ENCODE assay signal across 8 cellular contexts in genomic region chr3:131381445-131382291, GRCh38. TPM values are rescaled to one million over a fixed set of nuclear protein-coding genes. Genes with fewer than 3 reads are reported as not detected.
DNase-seq lines count a peak whose midpoint lies in the region; ATAC-seq lines count a peak whose summit lies in the region.

Gene NUDT16, plus strand, starts transcription at chr3:131381774. Its CDS starts 31 bp downstream, at chr3:131381805.

- H3K36me3 ChIP-seq in endocrine pancreas (ENCODE audit: control insufficient read depth, insufficient read depth, low read length) (no peaks in the 10 kb centered on the region), mesenchymal stem cell (ENCODE audit: control insufficient read depth in 1 of 2, insufficient read depth in 2 of 2, low read depth in 1 of 2, low read length in 2 of 2) (peaks cover 26 to 42% of the 10 kb centered on the region in 2 experiments)

- H4K8ac ChIP-seq in mesenchymal stem cell (ENCODE audit: low read length) = peak within 1 kb of the TSS; percentile 97

- peak within 1 kb of the TSS in 1 of 2 experiments; percentile 75 for H3K23ac ChIP-seq in mesenchymal stem cell (ENCODE audit: low read length in 2 of 2)

- no peak within 1 kb of the TSS for H2BK5ac ChIP-seq in mesenchymal stem cell (ENCODE audit: low read depth, low read length, poor library complexity, severe bottlenecking)

- H2AFZ ChIP-seq in mesenchymal stem cell (ENCODE audit: low read depth, low read length) = peak within 1 kb of the TSS; percentile 94

- H3K14ac ChIP-seq in mesenchymal stem cell (ENCODE audit: low read length in 2 of 2) = peak within 1 kb of the TSS; percentile 92 to 98

- no peak within 1 kb of the TSS for H2AK5ac ChIP-seq in mesenchymal stem cell (ENCODE audit: low read length, severe bottlenecking)

- H3K9ac ChIP-seq in endocrine pancreas (ENCODE audit: control insufficient read depth, insufficient read depth, low read length) (peak within 1 kb of the TSS; percentile 67), mesenchymal stem cell (ENCODE audit: low read length) (peak within 1 kb of the TSS; percentile 98)

- peak within 1 kb of the TSS in 1 of 2 experiments; percentile 37 for H2BK12ac ChIP-seq in mesenchymal stem cell (ENCODE audit: low read length in 2 of 2)

- peak within 1 kb of the TSS; percentile 22 for H3K27ac ChIP-seq in mesenchymal stem cell (ENCODE audit: low read length, poor library complexity, severe bottlenecking)

- H4K91ac ChIP-seq in mesenchymal stem cell (ENCODE audit: low read length) = peak within 1 kb of the TSS; percentile 91

- DNase-seq in CMK (ENCODE audit: low read depth) (peak; percentile 92), HS-27A (ENCODE audit: low read depth) (peak; percentile 93), NOMO-1 treated with dmso at 0.1 percent for 144 hours (lab: John Stamatoyannopoulos, UW; ENCODE audit: unreplicated experiment) (peak; percentile 100), mesenchymal stem cell (peak; percentile 99)
- DNase-seq in activated CD8-positive, alpha-beta memory T cell treated with anti-CD3 and anti-CD28 coated beads, Interleukin-2, amount 50 U/mL, for 24 hours (ENCODE audit: extremely low read depth) = peak; percentile 86
- peak; percentile 85 for DNase-seq in stimulated activated CD8-positive, alpha-beta memory T cell treated with anti-CD3 and anti-CD28 coated beads, Interleukin-12 subunit alpha, Interleukin-12 subunit beta, amount 100 ng/mL, for 24 hours (ENCODE audit: extremely low read depth)

- WGBS in mesenchymal stem cell = under 1% methylated on average over 72 of the region's 73 CpGs

- H2BK15ac ChIP-seq in mesenchymal stem cell (ENCODE audit: low read depth, poor library complexity, severe bottlenecking) = peak within 1 kb of the TSS; percentile 46

- no peaks in the 10 kb centered on the region for H3K27me3 ChIP-seq in endocrine pancreas (ENCODE audit: control insufficient read depth, insufficient read depth, low read length)
- no peaks in the 10 kb centered on the region for H3K27me3 ChIP-seq in mesenchymal stem cell (ENCODE audit: control insufficient read depth in 1 of 2, insufficient read depth in 1 of 2, low read length in 2 of 2)

- no peaks in the 10 kb centered on the region for H3K9me3 ChIP-seq in endocrine pancreas (ENCODE audit: control insufficient read depth, low read length)
- H3K9me3 ChIP-seq in mesenchymal stem cell (ENCODE audit: control insufficient read depth, low read length) = no peaks in the 10 kb centered on the region

- H3K18ac ChIP-seq in mesenchymal stem cell (ENCODE audit: low read depth in 1 of 2, low read length in 2 of 2) = peak within 1 kb of the TSS; percentile 83

- peak; percentile 98 for ATAC-seq in GM19468 (IDR thresholded peaks at IDR 0.05; ENCODE audit: extremely low read depth, unreplicated experiment)

- H3K4me3 ChIP-seq in endocrine pancreas (ENCODE audit: control insufficient read depth, insufficient read depth, low read length) = peak within 1 kb of the TSS; percentile 69
- peak within 1 kb of the TSS; percentile 88 to 97 for H3K4me3 ChIP-seq in mesenchymal stem cell (ENCODE audit: insufficient read depth in 1 of 2, low read depth in 1 of 2, low read length in 2 of 2)

- no peaks in the 10 kb centered on the region for H3K4me1 ChIP-seq in endocrine pancreas (ENCODE audit: control insufficient read depth, insufficient read depth, low read length)
- peaks cover 13% of the 10 kb centered on the region for H3K4me1 ChIP-seq in mesenchymal stem cell (ENCODE audit: control insufficient read depth, insufficient read depth, low read depth, low read length)

- peaks cover 45% of the 10 kb centered on the region for H3K79me1 ChIP-seq in mesenchymal stem cell (replicated peaks; ENCODE audit: low read length, poor library complexity, severe bottlenecking)

- H2BK120ac ChIP-seq in mesenchymal stem cell (ENCODE audit: low read depth, low read length) = no peak within 1 kb of the TSS

- H3K4ac ChIP-seq in mesenchymal stem cell (ENCODE audit: low read depth in 1 of 2, low read length in 2 of 2) = peak within 1 kb of the TSS; percentile 54 to 93

- H3K4me2 ChIP-seq in mesenchymal stem cell (ENCODE audit: low read length, poor library complexity, severe bottlenecking) = peak within 1 kb of the TSS; percentile 60

RNA-seq across cellular contexts. Expression of gene NUDT16, which starts in this region (rescaled TPM):
- polyA plus RNA-seq in mesenchymal stem cell (2013, experiment 1 of 2) = 9.2 TPM
- 8.6 TPM for polyA plus RNA-seq in mesenchymal stem cell (2013, experiment 2 of 2)

Comparison
In these comparisons a context has a peak if more than half of its experiments do, and no peak if none do; other contexts are left out.
1. Peak in every context shown above with its lines: DNase-seq, ATAC-seq, H3K4me3 ChIP-seq and H3K27ac ChIP-seq.